8 cellular contexts compared by ENCODE assay signal in the genomic region with DNA sequence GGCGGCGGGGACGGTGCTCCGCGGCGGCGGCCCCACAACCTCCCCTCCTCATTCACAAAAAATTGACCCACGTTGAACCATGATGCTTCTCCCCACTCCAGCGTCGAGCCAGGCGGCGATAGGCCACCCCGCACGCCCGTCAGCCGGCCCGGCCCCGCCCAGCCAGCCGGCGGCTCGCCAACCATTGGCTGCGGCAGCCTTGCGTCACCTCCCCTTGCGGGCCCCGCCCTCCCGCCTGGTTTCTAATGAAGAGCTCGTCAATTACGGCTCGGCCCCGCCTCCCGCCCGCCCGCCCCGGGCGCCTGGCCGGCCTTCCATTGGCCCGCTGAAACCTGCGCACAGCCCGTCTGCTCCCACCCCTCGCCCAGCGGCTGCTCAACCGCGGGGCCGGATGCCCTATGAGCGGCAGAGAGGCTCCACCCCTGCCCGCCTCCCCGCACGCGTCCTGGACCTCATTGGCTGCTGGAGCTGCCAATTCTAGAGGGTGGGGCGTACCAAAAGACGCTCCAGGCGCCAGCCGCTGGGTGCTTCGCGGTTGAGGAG. TPM values are rescaled to one million over a fixed set of nuclear protein-coding genes. Genes with fewer than 3 reads are reported as not detected.
DNase-seq lines count a peak whose midpoint lies in the region; ATAC-seq, FAIRE-seq and TF ChIP-seq lines count a peak whose summit lies in the region.

A gene (minus strand): TSS at position 114 of the 543 bp plus-strand sequence. CDS start 48,321 bp downstream, outside the sequence.

- no peaks in the 10 kb centered on the region for H3K9me3 ChIP-seq in HUES48 (ENCODE audit: control insufficient read depth, insufficient read depth, low read length)
- no peaks in the 10 kb centered on the region for H3K9me3 ChIP-seq in NT2/D1 (ENCODE audit: insufficient read depth, low read length)
- no peaks in the 10 kb centered on the region for H3K9me3 ChIP-seq in H1 (ENCODE audit: insufficient read depth in 2 of 2, low read depth in 1 of 2, low read length in 1 of 2)

- POLR2A ChIA-PET in H1 (lab: Charles Lee; ENCODE audit: partially characterized antibody): interaction anchor here (0.6 to 1.0 kb wide), 14 partner anchors 9 to 735 kb away, joined by 3 to 9 read pairs (median 4); a partner anchor contains a TSS

- peak within 1 kb of the TSS; percentile 95 for H3K27ac Mint-ChIP-seq in activated CD8-positive, alpha-beta memory T cell treated with anti-CD3 and anti-CD28 coated beads, Interleukin-2, amount 10 ng/mL, durations not matched to agents 7 days and 5 days

- TF ChIP-seq POLR2A in H1 (IDR thresholded peaks at IDR 0.05; ENCODE audit: control extremely low read depth in 1 of 2, low read depth in 2 of 2, low read length in 2 of 2): no peak

- peak; percentile 95 for DNase-seq in CMK (ENCODE audit: low read depth)
- DNase-seq in NT2/D1 (ENCODE audit: low read depth, low spot score): peak; percentile 93
- peak; percentile 99 for DNase-seq in activated CD8-positive, alpha-beta memory T cell treated with anti-CD3 and anti-CD28 coated beads, Interleukin-2, amount 10 ng/mL, durations not matched to agents 7 days and 5 days
- peak; percentile 96 to 98 for DNase-seq in H1 (ENCODE audit: low read depth in 1 of 2, low spot score in 2 of 2)
- peak; percentile 99 for DNase-seq in medulla oblongata (ENCODE audit: extremely low spot score)
- peak; percentile 96 to 99 (median 98) for DNase-seq in stimulated activated CD4-positive, alpha-beta T cell treated with anti-CD3 and anti-CD28 coated beads, TNF-alpha, amount 100 ng/mL, for 48 hours (ENCODE audit: low read depth in 3 of 3)

- no peak for TF ChIP-seq CTCF in H1 (IDR thresholded peaks at IDR 0.05; ENCODE audit: control extremely low read depth in 1 of 3, insufficient read depth in 1 of 3, low read depth in 1 of 3, low read length in 3 of 3)

- H2AK5ac ChIP-seq in H1 (ENCODE audit: low read depth, low read length): no peak within 1 kb of the TSS

- peak within 1 kb of the TSS; percentile 95 for H2BK120ac ChIP-seq in H1 (replicated peaks; ENCODE audit: low read depth, low read length)

- no peaks in the 10 kb centered on the region for H3K9me3 Mint-ChIP-seq in activated CD8-positive, alpha-beta memory T cell treated with anti-CD3 and anti-CD28 coated beads, Interleukin-2, amount 10 ng/mL, durations not matched to agents 7 days and 5 days (ENCODE audit: low read depth)

- H2BK12ac ChIP-seq in H1 (ENCODE audit: low read depth, low read length): peak within 1 kb of the TSS; percentile 87; the same call in 1 of the 2 replicates

- H3K4me3 ChIP-seq in HUES48 (ENCODE audit: low read depth, low read length) (peak within 1 kb of the TSS; percentile 79), NT2/D1 (ENCODE audit: insufficient read length, low read depth) (peak within 1 kb of the TSS; percentile 98), H1 (ENCODE audit: extremely low read depth in 1 of 4, insufficient read depth in 2 of 4, low read depth in 3 of 4, low read length in 4 of 4) (peak within 1 kb of the TSS; percentile 80 to 96 (median 94))

- no peak for TF ChIP-seq RAD21 in H1 (IDR thresholded peaks at IDR 0.05 in 1 of 2, conservative IDR thresholded peaks at IDR 0.05 in 1 of 2; ENCODE audit: low read depth in 2 of 2, low read length in 2 of 2)

- WGBS in H1 (ENCODE audit: extremely low coverage in 1 of 2, insufficient coverage in 1 of 2, insufficient read length in 1 of 2, insufficient replicate concordance in 2 of 2, low coverage in 1 of 2, low lambda C conversion rate in 2 of 2, missing lambda C conversion rate in 1 of 2), 2 experiments: 1% methylated on average over 15 of the region's 55 CpGs; no CpG with 5 or more reads in 1 of the 2 experiments

- peaks cover 12% of the 10 kb centered on the region for H3K27me3 Mint-ChIP-seq in activated CD8-positive, alpha-beta memory T cell treated with anti-CD3 and anti-CD28 coated beads, Interleukin-2, amount 10 ng/mL, durations not matched to agents 7 days and 5 days

- H3K23ac ChIP-seq in H1 (ENCODE audit: insufficient read length): no peak within 1 kb of the TSS

- peak; percentile 86 for ATAC-seq in GM21423 (IDR thresholded peaks at IDR 0.05; ENCODE audit: unreplicated experiment)
- peak; percentile 92 for ATAC-seq in activated CD8-positive, alpha-beta memory T cell treated with anti-CD3 and anti-CD28 coated beads, Interleukin-2, amount 10 ng/mL, durations not matched to agents 7 days and 5 days

- H2BK15ac ChIP-seq in H1 (ENCODE audit: low read length): no peak within 1 kb of the TSS

- H3K79me1 ChIP-seq in H1 (ENCODE audit: low read depth, low read length): peaks cover 14% of the 10 kb centered on the region; the same call in 1 of the 2 replicates

- peak within 1 kb of the TSS; percentile 100 for H4K5ac ChIP-seq in H1 (ENCODE audit: insufficient read length, low read depth, low read length)

- CTCF ChIA-PET in activated CD8-positive, alpha-beta memory T cell treated with anti-CD3 and anti-CD28 coated beads, Interleukin-2, amount 10 ng/mL, durations not matched to agents 7 days and 5 days (lab: Charles Lee): interaction anchor here (0.6 to 2.2 kb wide), 5 partner anchors 9 to 133 kb away, joined by 3 to 10 read pairs (median 5); no protein-coding TSS in a partner anchor
- CTCF ChIA-PET in H1 (lab: Charles Lee; ENCODE audit: partially characterized antibody): no interaction called here

- H3K36me3 Mint-ChIP-seq in activated CD8-positive, alpha-beta memory T cell treated with anti-CD3 and anti-CD28 coated beads, Interleukin-2, amount 10 ng/mL, durations not matched to agents 7 days and 5 days: peaks cover 11% of the 10 kb centered on the region

- no peak for FAIRE-seq in H1 (lab: Jason Lieb, UNC)

- TF ChIP-seq EP300 in H1 (IDR thresholded peaks at IDR 0.05; ENCODE audit: borderline replicate concordance in 1 of 2, low read depth in 2 of 2, low read length in 2 of 2): no peak

- peaks cover 4 to 40% of the 10 kb centered on the region in 2 experiments; a peak in 3 of 4 replicates for H3K79me2 ChIP-seq in H1 (ENCODE audit: control insufficient read depth in 1 of 2, insufficient read depth in 2 of 2, low read length in 2 of 2)

- peaks cover 19% of the 10 kb centered on the region for H3K4me1 ChIP-seq in HUES48 (ENCODE audit: control insufficient read depth, insufficient read depth, low read length)
- no peaks in the 10 kb centered on the region for H3K4me1 ChIP-seq in NT2/D1 (ENCODE audit: insufficient read depth, insufficient read length)
- peaks cover 0 to 3% (median 0%) of the 10 kb centered on the region in 4 experiments; a peak in 4 of 7 replicates for H3K4me1 ChIP-seq in H1 (replicated peaks in 1 of 4; ENCODE audit: control insufficient read depth in 3 of 4, insufficient read depth in 4 of 4, low read length in 3 of 4)

- no peak within 1 kb of the TSS for H2BK20ac ChIP-seq in H1 (ENCODE audit: low read length)

- H3K56ac ChIP-seq in H1 (replicated peaks; ENCODE audit: insufficient read length, low read depth, low read length): peak within 1 kb of the TSS; percentile 98

- H4K8ac ChIP-seq in H1 (ENCODE audit: extremely low read depth, insufficient read depth, low read length): peak within 1 kb of the TSS; percentile 100

- peak within 1 kb of the TSS; percentile 62 to 88 for H3K4me2 ChIP-seq in H1 (ENCODE audit: insufficient read depth in 1 of 2, low read depth in 2 of 2, low read length in 2 of 2)

- H3K4me1 Mint-ChIP-seq in activated CD8-positive, alpha-beta memory T cell treated with anti-CD3 and anti-CD28 coated beads, Interleukin-2, amount 10 ng/mL, durations not matched to agents 7 days and 5 days: peaks cover 32% of the 10 kb centered on the region

- H3K36me3 ChIP-seq in HUES48 (ENCODE audit: control insufficient read depth, insufficient read depth, low read length) (no peaks in the 10 kb centered on the region), NT2/D1 (ENCODE audit: insufficient read depth, insufficient read length, low read length) (no peaks in the 10 kb centered on the region), H1 (ENCODE audit: control insufficient read depth in 2 of 4, insufficient read depth in 4 of 4, low read length in 3 of 4) (no peaks in the 10 kb centered on the region)

- peaks cover 16 to 18% of the 10 kb centered on the region in 2 experiments for H4K20me1 ChIP-seq in H1 (replicated peaks in 1 of 2; ENCODE audit: control insufficient read depth in 1 of 2, insufficient read depth in 2 of 2, low read length in 2 of 2)

- peak within 1 kb of the TSS; percentile 86 for H3K4me3 Mint-ChIP-seq in activated CD8-positive, alpha-beta memory T cell treated with anti-CD3 and anti-CD28 coated beads, Interleukin-2, amount 10 ng/mL, durations not matched to agents 7 days and 5 days

- peaks cover 9% of the 10 kb centered on the region; the same call in 1 of the 2 replicates for H3K23me2 ChIP-seq in H1 (ENCODE audit: low read depth, low read length)

- no peaks in the 10 kb centered on the region for H3K27me3 ChIP-seq in HUES48 (ENCODE audit: control insufficient read depth, insufficient read depth, low read length)
- H3K27me3 ChIP-seq in NT2/D1 (ENCODE audit: insufficient read depth, insufficient read length): no peaks in the 10 kb centered on the region
- H3K27me3 ChIP-seq in H1 (replicated peaks in 1 of 4; ENCODE audit: control insufficient read depth in 3 of 4, extremely low read depth in 1 of 4, insufficient read depth in 3 of 4, low read length in 3 of 4): no peaks in the 10 kb centered on the region

- peak within 1 kb of the TSS; percentile 98 for H3K9ac ChIP-seq in HUES48 (ENCODE audit: low read depth, low read length)
- H3K9ac ChIP-seq in NT2/D1 (ENCODE audit: insufficient read length, low read depth): peak within 1 kb of the TSS; percentile 100
- H3K9ac ChIP-seq in H1 (replicated peaks in 1 of 4; ENCODE audit: extremely low read depth in 1 of 4, low read depth in 3 of 4, low read length in 3 of 4): peak within 1 kb of the TSS; percentile 96 to 100 (median 100)

- peak within 1 kb of the TSS; percentile 84; the same call in 1 of the 2 replicates for H2AFZ ChIP-seq in H1 (ENCODE audit: low read length)

- peak within 1 kb of the TSS; percentile 99 for H4K91ac ChIP-seq in H1 (replicated peaks; ENCODE audit: insufficient read length, low read length)

- no peak within 1 kb of the TSS for H3K14ac ChIP-seq in H1 (ENCODE audit: insufficient read length)

- H3K4ac ChIP-seq in H1 (replicated peaks; ENCODE audit: insufficient read length, low read depth, low read length): peak within 1 kb of the TSS; percentile 99

- H3K18ac ChIP-seq in H1 (ENCODE audit: extremely low read depth, low read length): peak within 1 kb of the TSS; percentile 98

- H3K27ac ChIP-seq in HUES48 (ENCODE audit: low read depth, low read length) (peak within 1 kb of the TSS; percentile 97), H1 (ENCODE audit: low read depth, low read length) (peak within 1 kb of the TSS; percentile 100)

- peak within 1 kb of the TSS; percentile 100 for H2BK5ac ChIP-seq in H1 (ENCODE audit: low read depth, low read length)

RNA-seq across cellular contexts. Expression of the gene that starts here (rescaled TPM):
- total RNA-seq in activated CD8-positive, alpha-beta memory T cell treated with anti-CD3 and anti-CD28 coated beads, Interleukin-2, amount 10 ng/mL, durations not matched to agents 7 days and 5 days: 10 to 100 TPM; 25.2 to 65.1 TPM
- total RNA-seq in H1 (2021; fragmentation: NEBNext Ultra II Directional; extraction: Animal tissue kit (Norgen Biotek cat#: 25700)): 31.3 and 31.5 TPM in 2 replicates
- 15.4 and 31.2 TPM in 2 replicates for polyA plus RNA-seq in H1 (2011; rRNA removed)
- 14.3 TPM for polyA plus RNA-seq in H1 (2011; cell fraction: cytosol; rRNA removed)
- polyA plus RNA-seq in H1 (2011; cell fraction: nucleus; rRNA removed): 24.1 TPM
- polyA plus RNA-seq in H1 (2012, experiment 1 of 2): 9.7 to 17.8 TPM (median 12.6 TPM) in 4 replicates
- polyA plus RNA-seq in H1 (2012, experiment 2 of 2): 5.0 TPM
- 14.8 TPM for polyA plus RNA-seq in H1 (2013, experiment 1 of 2)
- 12.6 TPM for polyA plus RNA-seq in H1 (2013, experiment 2 of 2)
- polyA minus RNA-seq in H1 (2011; rRNA and poly(A)+ RNA removed): 35.1 and 38.5 TPM in 2 replicates
- polyA minus RNA-seq in H1 (2011; cell fraction: cytosol; rRNA and poly(A)+ RNA removed): 26.3 TPM
- 47.3 TPM for polyA minus RNA-seq in H1 (2011; cell fraction: nucleus; rRNA and poly(A)+ RNA removed)

Comparison
In these comparisons a context has a peak if more than half of its experiments do, and no peak if none do; other contexts are left out.
1. Peak in every context shown above with its lines: DNase-seq, ATAC-seq, H3K4me3 ChIP-seq and H3K27ac ChIP-seq.